In the genomic region with DNA sequence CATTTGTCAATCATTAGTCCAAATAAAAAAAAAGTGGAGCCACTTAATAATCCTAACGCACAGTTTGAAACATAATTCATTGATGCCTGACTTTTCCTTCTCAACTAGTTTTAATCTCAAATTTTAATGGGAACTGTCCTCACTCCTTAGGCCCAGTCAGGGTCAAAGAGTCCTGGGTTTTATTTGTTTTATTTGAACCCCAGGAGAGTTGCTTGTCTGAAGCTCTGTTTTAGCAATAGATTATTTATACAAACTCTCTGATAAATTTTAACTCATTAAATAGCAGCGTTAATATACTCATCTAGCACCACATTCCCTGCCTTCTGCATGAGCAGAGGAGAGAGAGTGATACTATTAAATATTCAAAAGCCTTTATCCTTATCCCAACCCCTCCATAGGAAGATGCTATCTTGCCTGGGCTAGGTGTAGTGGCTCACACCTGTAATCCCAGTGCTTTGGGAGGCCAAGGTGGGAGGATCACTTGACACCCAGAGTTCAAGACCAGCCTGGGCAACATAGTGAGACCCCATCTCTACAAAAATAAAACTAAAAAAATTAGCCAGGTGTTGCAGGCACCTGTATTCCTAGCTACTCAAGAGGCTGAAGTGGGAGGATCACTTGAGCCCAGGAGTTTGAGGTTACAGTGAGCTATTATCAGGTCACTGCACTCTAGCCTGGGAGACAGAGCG, we compare ENCODE assay signal across 23 cellular contexts.
"Had no signal": no experiment of that assay in that cellular context is flagged by ENCODE, and none has a peak within 500 bp of the region (broad histone marks: within the 10 kb centered on the region; RNA-seq: fewer than 3 reads in every experiment).

No MANE protein-coding gene starts in this region.

- DNase-seq: dermis blood vessel endothelial cell; dorsolateral prefrontal cortex; effector CD4-positive, alpha-beta T cell; effector memory CD4-positive, alpha-beta T cell; foreskin keratinocyte; heart left ventricle; hypothalamus; immature natural killer cell; islet precursor cell; kidney; kidney glomerular epithelial cell; left colon; left lung; mammary epithelial cell; mucosa of descending colon; naive B cell had no signal

- H3K9me3 ChIP-seq: esophagus muscularis mucosa, gastroesophageal sphincter, heart left ventricle, left lung, mucosa of descending colon had no signal

- H3K27me3 ChIP-seq: dorsolateral prefrontal cortex, esophagus muscularis mucosa, foreskin keratinocyte, gastroesophageal sphincter, heart left ventricle, hepatocyte, left lung had no signal

- H2AFZ ChIP-seq: hepatocyte had no signal

- H3K36me3 Mint-ChIP-seq: memory B cell had no signal

- H3K4me2 ChIP-seq: hepatocyte had no signal

- H3K27me3 Mint-ChIP-seq: memory B cell, naive B cell had no signal

- H3K36me3 ChIP-seq: left lung had no signal

- H3K27ac ChIP-seq: coronary artery, dorsolateral prefrontal cortex, esophagus muscularis mucosa, foreskin keratinocyte, gastroesophageal sphincter, heart left ventricle, left lung had no signal

- ATAC-seq: foreskin keratinocyte, gastroesophageal sphincter, heart left ventricle, left colon, left lung, mucosa of descending colon had no signal

- H3K9me3 Mint-ChIP-seq: immature natural killer cell, memory B cell, mesothelial cell of epicardium, naive B cell had no signal

- H3K4me3 ChIP-seq: coronary artery, dorsolateral prefrontal cortex, esophagus muscularis mucosa, gastroesophageal sphincter, heart left ventricle, hepatocyte, left lung, lung, mucosa of descending colon had no signal

- H3K4me3 Mint-ChIP-seq: immature natural killer cell, memory B cell, mesothelial cell of epicardium, naive B cell had no signal

- H3K27ac Mint-ChIP-seq: immature natural killer cell, memory B cell, mesothelial cell of epicardium had no signal
